11 cellular contexts compared by ENCODE assay signal in the genomic region with DNA sequence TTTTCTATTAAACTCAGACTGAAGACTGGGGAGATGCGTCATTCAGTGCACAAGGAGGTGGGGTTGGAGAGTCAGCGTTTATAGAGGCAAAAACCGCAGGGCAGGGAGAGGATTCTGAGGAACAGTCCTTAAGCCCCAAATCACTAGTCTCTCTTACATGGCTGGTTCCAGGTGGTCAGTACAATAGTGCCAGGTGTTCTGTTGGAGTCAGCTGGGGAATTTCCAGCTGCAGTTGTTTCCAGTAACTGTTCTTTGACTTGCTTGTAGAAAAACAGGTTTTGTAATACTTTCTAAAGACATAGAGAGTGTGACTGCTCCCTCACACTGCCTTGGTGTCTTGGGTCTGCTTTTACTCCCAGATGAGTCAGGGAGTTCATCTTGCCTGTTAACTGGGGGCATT.
A peak's percentile ranks its signal among the peaks of the same experiment; 100 is the strongest.
DNase-seq lines count a peak whose midpoint lies in the region; ATAC-seq and TF ChIP-seq lines count a peak whose summit lies in the region.
"Had no signal": no experiment of that assay in that cellular context is flagged by ENCODE, and none has a peak within 500 bp of the region (broad histone marks: within the 10 kb centered on the region; RNA-seq: fewer than 3 reads in every experiment).

No MANE protein-coding gene starts in this region.

- POLR2A ChIA-PET in PC-9 (lab: Charles Lee; ENCODE audit: unreplicated experiment), result no interaction called here

- no peak overlapping the region for H3K4me3 ChIP-seq in PC-9
- H3K4me3 ChIP-seq: heart left ventricle, spleen had no signal

- H3F3A ChIP-seq in PC-9 (ENCODE audit: insufficient read depth, low read depth), result no peaks in the 10 kb centered on the region

- no peak overlapping the region; the same call in 1 of the 2 replicates for H3K4me2 ChIP-seq in PC-9

- CTCF ChIA-PET in PC-9 (lab: Charles Lee), result interaction anchor here (0.5 kb wide), 1 partner anchor 137 kb away, joined by 15 read pairs; no protein-coding TSS in a partner anchor

- H3K4me1 ChIP-seq in PC-9 (replicated peaks; ENCODE audit: insufficient read depth), result peaks cover 11% of the 10 kb centered on the region; the same call in 1 of the 2 replicates
- H3K4me1 ChIP-seq: heart left ventricle, spleen had no signal

- intact Hi-C loops in PC-9 (cut with micrococcal nuclease; ENCODE audit: unreplicated experiment), result loop anchor here (5.0 to 10.0 kb wide), 2 partner anchors 37 to 661 kb away; no protein-coding TSS in a partner anchor

- H4K20me1 ChIP-seq in PC-9 (ENCODE audit: insufficient read depth), result no peaks in the 10 kb centered on the region

- 0 out of 2 replicates have a peak overlapping the region, but pooled peaks have one; percentile 46 for H2AFZ ChIP-seq in PC-9

- no TSS peak for BruUV-seq in PC-9 (replicated peaks; lab: Mats Ljungman, UMichigan)

- H3K79me2 ChIP-seq in PC-9 (ENCODE audit: low read depth), result no peaks in the 10 kb centered on the region

- no peaks in the 10 kb centered on the region for H3K36me3 ChIP-seq in PC-9 (ENCODE audit: low read depth)
- H3K36me3 ChIP-seq: heart left ventricle, spleen had no signal

- H3K27ac ChIP-seq in PC-9, result no peak overlapping the region
- H3K27ac ChIP-seq: heart left ventricle, spleen had no signal

- no peak for TF ChIP-seq CTCF in PC-9 (conservative IDR thresholded peaks at IDR 0.05)

- no peaks in the 10 kb centered on the region for H3K9me3 ChIP-seq in PC-9 (ENCODE audit: insufficient read depth, low read depth)
- H3K9me3 ChIP-seq: heart left ventricle, spleen had no signal

- H3K9me2 ChIP-seq in PC-9 (ENCODE audit: insufficient read depth), result no peaks in the 10 kb centered on the region

- no peaks in the 10 kb centered on the region for H3K27me3 ChIP-seq in PC-9 (ENCODE audit: insufficient read depth, low read depth)
- H3K27me3 ChIP-seq: heart left ventricle, spleen had no signal

- DNase-seq in DMS53 treated with DMSO at 0.1 percent for 48 hours (lab: John Stamatoyannopoulos, UW; ENCODE audit: unreplicated experiment) (peak; percentile 95), PC-9 (peak; percentile 36 to 56), foreskin melanocyte (peak; percentile 35), NCI-H226 (no peak), NCI-H1694 treated with DMSO at 0.1 percent for 48 hours (lab: John Stamatoyannopoulos, UW) (no peak), SIG-M5 (lab: John Stamatoyannopoulos, UW) (no peak)
- DNase-seq in activated CD4-positive, alpha-beta T cell treated with anti-CD3 and anti-CD28 coated beads for 1 hour, result no peak
- DNase-seq: CD4-positive, CD25-positive, alpha-beta regulatory T cell; heart left ventricle; spleen had no signal

- peak; percentile 60 for ATAC-seq in HG02870 (IDR thresholded peaks at IDR 0.05; ENCODE audit: unreplicated experiment)

Comparison
In these comparisons a context has a peak if more than half of its experiments do, and no peak if none do; other contexts are left out.
1. DNase-seq: peak in DMS53 treated with DMSO at 0.1 percent for 48 hours (single experiment), PC-9 (2 of 2) and foreskin melanocyte (single experiment); none in NCI-H226 (single experiment), NCI-H1694 treated with DMSO at 0.1 percent for 48 hours (single experiment), activated CD4-positive, alpha-beta T cell treated with anti-CD3 and anti-CD28 coated beads for 1 hour (single experiment) and SIG-M5 (single experiment).